ENCODE assay signal across 1 cellular context in genomic region chr2:171522057-171522803, GRCh38.
TF ChIP-seq lines count a peak whose summit lies in the region.

CYBRD1 (plus strand) TSS chr2:171522474; CDS start chr2:171522546, 72 bp downstream.

TF ChIP-seq in K562, 482 proteins besides CTCF, POLR2A, EP300 and RAD21 (continued from another document and continues in another):
- TF ChIP-seq BRD4 (IDR thresholded peaks at IDR 0.05) (peak; percentile 51; the same call in 1 of the 2 replicates), NR4A1 (CRISPR knock-in tag; IDR thresholded peaks at IDR 0.05) (0 out of 2 replicates have a peak, but pooled peaks have one; percentile 30), NR4A1 (tag; IDR thresholded peaks at IDR 0.05) (peak; percentile 88), SRSF1 (IDR thresholded peaks at IDR 0.05; ENCODE audit: low read depth, low read length) (0 out of 2 replicates have a peak, but pooled peaks have one; percentile 33), POLR2G (IDR thresholded peaks at IDR 0.05; ENCODE audit: low read depth, low read length) (peak; percentile 95), CHAMP1 (IDR thresholded peaks at IDR 0.05) (no peak), ZNF609 (CRISPR knock-in tag; IDR thresholded peaks at IDR 0.05; ENCODE audit: borderline replicate concordance) (no peak), NFIX (CRISPR knock-in tag; IDR thresholded peaks at IDR 0.05; ENCODE audit: low read depth) (0 out of 2 replicates have a peak, but pooled peaks have one; percentile 15), CREBBP (IDR thresholded peaks at IDR 0.05; ENCODE audit: low read depth, low read length) (no peak), MNT (conservative IDR thresholded peaks at IDR 0.05) (peak; percentile 74 to 80), ZNF445 (CRISPR knock-in tag; IDR thresholded peaks at IDR 0.05; ENCODE audit: low read depth) (0 out of 2 replicates have a peak, but pooled peaks have one; percentile 37), SRSF3 (IDR thresholded peaks at IDR 0.05; ENCODE audit: insufficient read depth, low read length) (no peak), ZBED1 (IDR thresholded peaks at IDR 0.05) (peak; percentile 52; the same call in 1 of the 2 replicates), SMAD3 (CRISPR knock-in tag; conservative IDR thresholded peaks at IDR 0.05) (no peak; the same call in 1 of the 2 replicates), HNRNPLL (IDR thresholded peaks at IDR 0.05; ENCODE audit: low read depth, low read length, poor library complexity, severe bottlenecking) (peak; percentile 58), POLR2H (tag; IDR thresholded peaks at IDR 0.05; ENCODE audit: low read depth) (peak; percentile 91), JUND (IDR thresholded peaks at IDR 0.05; ENCODE audit: borderline replicate concordance, low read depth, low read length) (peak; percentile 33), JUND (tag; IDR thresholded peaks at IDR 0.05; ENCODE audit: borderline replicate concordance, low read depth, low read length) (0 out of 3 replicates have a peak, but pooled peaks have one; percentile 60), CBX1 (IDR thresholded peaks at IDR 0.05; ENCODE audit: low read depth) (peak; percentile 67; the same call in 1 of the 2 replicates), NCOA2 (IDR thresholded peaks at IDR 0.05; ENCODE audit: partially characterized antibody in 2 of 2) (no peak), ZNF140 (CRISPR knock-in tag; IDR thresholded peaks at IDR 0.05) (no peak), HNRNPH1 (optimal IDR thresholded peaks at IDR 0.05; ENCODE audit: low read depth, low read length) (no peak), E2F3 (CRISPR knock-in tag; IDR thresholded peaks at IDR 0.05) (0 out of 2 replicates have a peak, but pooled peaks have one; percentile 63), KLF1 (tag; IDR thresholded peaks at IDR 0.05) (peak; percentile 46; the same call in 1 of the 2 replicates), DPF2 (IDR thresholded peaks at IDR 0.05) (peak; percentile 42; the same call in 1 of the 2 replicates), ARID4B (CRISPR knock-in tag; IDR thresholded peaks at IDR 0.05) (peak; percentile 53), THAP7 (CRISPR knock-in tag; IDR thresholded peaks at IDR 0.05) (0 out of 2 replicates have a peak, but pooled peaks have one; percentile 66), RFX7 (CRISPR knock-in tag; IDR thresholded peaks at IDR 0.05) (no peak), NR0B1 (IDR thresholded peaks at IDR 0.05; ENCODE audit: partially characterized antibody) (no peak), FOS (IDR thresholded peaks at IDR 0.05; ENCODE audit: extremely low read depth, insufficient read length) (no peak), NBN (IDR thresholded peaks at IDR 0.05; ENCODE audit: low read depth) (no peak), ZNF197 (CRISPR knock-in tag; IDR thresholded peaks at IDR 0.05; ENCODE audit: low read depth) (no peak; the same call in 1 of the 2 replicates), CCNT2 (IDR thresholded peaks at IDR 0.05; ENCODE audit: borderline replicate concordance, extremely low read depth, insufficient read length, low read depth, low read length) (peak; percentile 74), ARID2 (IDR thresholded peaks at IDR 0.05) (no peak), ZBTB26 (CRISPR knock-in tag; IDR thresholded peaks at IDR 0.05) (0 out of 2 replicates have a peak, but pooled peaks have one; percentile 13), PBX2 (CRISPR knock-in tag; IDR thresholded peaks at IDR 0.05; ENCODE audit: low read depth) (no peak), PBX2 (tag; conservative IDR thresholded peaks at IDR 0.05; ENCODE audit: low read depth) (peak; percentile 28; the same call in 1 of the 2 replicates), HLTF (IDR thresholded peaks at IDR 0.05) (no peak), JUN (IDR thresholded peaks at IDR 0.05; ENCODE audit: borderline replicate concordance, low read depth, low read length) (peak; percentile 11; the same call in 1 of the 2 replicates), JUN (CRISPR knock-in tag; IDR thresholded peaks at IDR 0.05; ENCODE audit: borderline replicate concordance) (no peak), MYC (IDR thresholded peaks at IDR 0.05; ENCODE audit: low read depth, low read length) (peak; percentile 92), MYC (CRISPR knock-in tag; IDR thresholded peaks at IDR 0.05; ENCODE audit: borderline replicate concordance, low read depth) (no peak), ZFPM2 (CRISPR knock-in tag; IDR thresholded peaks at IDR 0.05) (no peak), RCOR1 (IDR thresholded peaks at IDR 0.05; ENCODE audit: borderline replicate concordance in 1 of 2, low read depth in 2 of 2, low read length in 2 of 2) (peak in 1 of 2 experiments; percentile 25; a peak in 1 of 4 replicates)
